8 cellular contexts compared by ENCODE assay signal in genomic region chrX:123731258-123731986, GRCh38. TPM values are rescaled to one million over a fixed set of nuclear protein-coding genes. Genes with fewer than 3 reads are reported as not detected.
DNase-seq lines count a peak whose midpoint lies in the region; ATAC-seq and TF ChIP-seq lines count a peak whose summit lies in the region.

No MANE protein-coding gene starts in this region.

- H3K79me1 ChIP-seq in IMR-90 (ENCODE audit: low read depth in 1 of 2, low read length in 2 of 2) = peaks cover 0 to 5% of the 10 kb centered on the region in 2 experiments; a peak in 1 of 4 replicates

- H3K27ac Mint-ChIP-seq in activated T-helper 1 cell treated with anti-CD3 and anti-CD28 coated beads, Interleukin-12 subunit alpha, Interleukin-12 subunit beta, Interleukin-2, Interleukin-4 antibody, amounts not matched to agents 30 ng/mL and 10 ng/mL and 1 ng/mL, durations not matched to agents 14 hours and 24 hours and 36 hours = peak overlapping the region; percentile 92

- CTCF ChIA-PET in IMR-90 (lab: Yijun Ruan, JAX) = interaction anchor here (0.6 kb wide), 1 partner anchor 11 kb away, joined by 6 read pairs; no protein-coding TSS in a partner anchor

- H3K14ac ChIP-seq in IMR-90 (replicated peaks; ENCODE audit: low read depth, low read length) = 0 out of 2 replicates have a peak overlapping the region, but pooled peaks have one; percentile 63

- peak overlapping the region; percentile 97 for H3K4me2 ChIP-seq in IMR-90 (ENCODE audit: low read depth, low read length)
- H3K4me2 ChIP-seq in hepatocyte = peak overlapping the region; percentile 89

- peaks cover 38% of the 10 kb centered on the region for H3K4me1 Mint-ChIP-seq in activated T-helper 1 cell treated with anti-CD3 and anti-CD28 coated beads, Interleukin-12 subunit alpha, Interleukin-12 subunit beta, Interleukin-2, Interleukin-4 antibody, amounts not matched to agents 30 ng/mL and 10 ng/mL and 1 ng/mL, durations not matched to agents 14 hours and 24 hours and 36 hours (ENCODE audit: low read depth)

- H3K23ac ChIP-seq in IMR-90 (ENCODE audit: low read depth, low read length) = no peak overlapping the region; the same call in 1 of the 2 replicates

- H3K9me3 Mint-ChIP-seq in activated T-helper 1 cell treated with anti-CD3 and anti-CD28 coated beads, Interleukin-12 subunit alpha, Interleukin-12 subunit beta, Interleukin-2, Interleukin-4 antibody, amounts not matched to agents 30 ng/mL and 10 ng/mL and 1 ng/mL, durations not matched to agents 14 hours and 24 hours and 36 hours = peaks cover 2% of the 10 kb centered on the region

- DNase-seq in CD1c-positive myeloid dendritic cell (ENCODE audit: extremely low spot score) (peak; percentile 34), IMR-90 (peak; percentile 15), hepatocyte (ENCODE audit: low spot score) (peak; percentile 16), ureter (ENCODE audit: low spot score) (no peak), NCI-H146 treated with DMSO at 0.1 percent for 48 hours (lab: John Stamatoyannopoulos, UW; ENCODE audit: unreplicated experiment) (no peak)
- DNase-seq in activated T-helper 1 cell treated with anti-CD3 and anti-CD28 coated beads, Interleukin-12 subunit alpha, Interleukin-12 subunit beta, Interleukin-2, Interleukin-4 antibody, amounts not matched to agents 30 ng/mL and 10 ng/mL and 1 ng/mL, durations not matched to agents 14 hours and 24 hours and 36 hours (ENCODE audit: low spot score) = no peak

- no peak for TF ChIP-seq RAD21 in IMR-90 (IDR thresholded peaks at IDR 0.05; ENCODE audit: low read length)

- dilution Hi-C loops in IMR-90 (cut with HindIII; ENCODE audit: low sequenced_read_pairs, unreplicated experiment) = no loop called here

- no peak overlapping the region for H2BK120ac ChIP-seq in IMR-90 (ENCODE audit: low read depth, low read length)

- no peak for TF ChIP-seq CTCF in IMR-90 (conservative IDR thresholded peaks at IDR 0.05; ENCODE audit: low read depth, low read length)
- TF ChIP-seq CTCF in hepatocyte (IDR thresholded peaks at IDR 0.05; ENCODE audit: poor library complexity) = no peak

- peak overlapping the region; percentile 87 for H3K4me3 ChIP-seq in IMR-90 (ENCODE audit: insufficient read depth, low read depth, low read length)
- peak overlapping the region; percentile 48 for H3K4me3 ChIP-seq in hepatocyte
- H3K4me3 ChIP-seq in skin epidermis = peak overlapping the region; percentile 60 to 79 (median 70)

- POLR2A ChIA-PET in IMR-90 (lab: Charles Lee; ENCODE audit: unreplicated experiment) = interaction anchor here (0.6 kb wide), 1 partner anchor 61 kb away, joined by 3 read pairs; no protein-coding TSS in a partner anchor

- H3K4me3 Mint-ChIP-seq in activated T-helper 1 cell treated with anti-CD3 and anti-CD28 coated beads, Interleukin-12 subunit alpha, Interleukin-12 subunit beta, Interleukin-2, Interleukin-4 antibody, amounts not matched to agents 30 ng/mL and 10 ng/mL and 1 ng/mL, durations not matched to agents 14 hours and 24 hours and 36 hours = peak overlapping the region; percentile 96

- 14% methylated on average over 4 of the region's 16 CpGs; no CpG with 5 or more reads in 1 of the 2 experiments for WGBS in IMR-90 (ENCODE audit: extremely low coverage in 2 of 2, insufficient read length in 1 of 2), 2 experiments
- WGBS in hepatocyte (ENCODE audit: low lambda C conversion rate, missing lambda C conversion rate) = 43% methylated on average over 16 of the region's 16 CpGs

- H4K20me1 ChIP-seq in IMR-90 (ENCODE audit: insufficient read depth, low read length) = peaks cover 11% of the 10 kb centered on the region
- H4K20me1 ChIP-seq in hepatocyte (ENCODE audit: insufficient read depth, poor library complexity, severe bottlenecking) = peaks cover 25% of the 10 kb centered on the region

- H3K9ac ChIP-seq in IMR-90 (ENCODE audit: low read depth, low read length) = peak overlapping the region; percentile 84

- H2AK5ac ChIP-seq in IMR-90 (ENCODE audit: low read depth, low read length) = no peak overlapping the region

- intact Hi-C loops in IMR-90 (cut with micrococcal nuclease) = no loop called here
- intact Hi-C loops in activated T-helper 1 cell treated with anti-CD3 and anti-CD28 coated beads, Interleukin-12 subunit alpha, Interleukin-12 subunit beta, Interleukin-2, Interleukin-4 antibody, amounts not matched to agents 30 ng/mL and 10 ng/mL and 1 ng/mL, durations not matched to agents 14 hours and 24 hours and 36 hours (cut with micrococcal nuclease) = loop anchor here (10.0 kb wide), 1 partner anchor 47 kb away; no protein-coding TSS in a partner anchor

- in situ Hi-C loops in IMR-90 (cut with MboI; ENCODE audit: low sequenced_read_pairs) = no loop called here

- H2BK5ac ChIP-seq in IMR-90 (ENCODE audit: low read depth, low read length, poor library complexity, severe bottlenecking) = no peak overlapping the region

- no peak overlapping the region for H2BK15ac ChIP-seq in IMR-90 (ENCODE audit: low read depth, low read length)

- H3K27me3 ChIP-seq in IMR-90 (ENCODE audit: control insufficient read depth, insufficient read depth, low read length) (no peaks in the 10 kb centered on the region), hepatocyte (no peaks in the 10 kb centered on the region)

- H3K9me3 ChIP-seq in IMR-90 (ENCODE audit: control insufficient read depth, insufficient read depth, low read length) (no peaks in the 10 kb centered on the region), hepatocyte (ENCODE audit: low read depth) (no peaks in the 10 kb centered on the region)

- H3K56ac ChIP-seq in IMR-90 (ENCODE audit: extremely low read depth, insufficient read depth, low read length) = 0 out of 2 replicates have a peak overlapping the region, but pooled peaks have one; percentile 35

- H2AFZ ChIP-seq in IMR-90 (replicated peaks; ENCODE audit: low read length, poor library complexity) (no peak overlapping the region), hepatocyte (peak overlapping the region; percentile 24)

- H3K27ac ChIP-seq in IMR-90 (ENCODE audit: insufficient read depth, low read length) (peak overlapping the region; percentile 32; the same call in 1 of the 2 replicates), hepatocyte (peak overlapping the region; percentile 94), skin epidermis (peak overlapping the region in 12 of 21 experiments; percentile 17 to 86 (median 80))

- peaks cover 56% of the 10 kb centered on the region for H3K79me2 ChIP-seq in hepatocyte

- peak overlapping the region; percentile 21 for H2AK9ac ChIP-seq in IMR-90 (replicated peaks; ENCODE audit: low read depth, low read length, poor library complexity)

- H3K4me1 ChIP-seq in IMR-90 (ENCODE audit: control insufficient read depth, insufficient read depth, low read length) (0 out of 2 replicates have a peak, but pooled peaks cover 1% of the 10 kb centered on the region), hepatocyte (ENCODE audit: insufficient read depth) (peaks cover 7% of the 10 kb centered on the region)

- H3K27me3 Mint-ChIP-seq in activated T-helper 1 cell treated with anti-CD3 and anti-CD28 coated beads, Interleukin-12 subunit alpha, Interleukin-12 subunit beta, Interleukin-2, Interleukin-4 antibody, amounts not matched to agents 30 ng/mL and 10 ng/mL and 1 ng/mL, durations not matched to agents 14 hours and 24 hours and 36 hours (ENCODE audit: insufficient read depth) = no peaks in the 10 kb centered on the region

- no peak for TF ChIP-seq POLR2A in IMR-90 (IDR thresholded peaks at IDR 0.05; ENCODE audit: low read depth, low read length)

- no peaks in the 10 kb centered on the region; the same call in 1 of the 2 replicates for H3K9me1 ChIP-seq in IMR-90 (ENCODE audit: insufficient read depth, low read length)

- BruUV-seq in IMR-90 (replicated peaks; lab: Mats Ljungman, UMichigan) = TSS peak; percentile 33

- H3K18ac ChIP-seq in IMR-90 (ENCODE audit: low read depth, low read length) = peak overlapping the region; percentile 18; the same call in 1 of the 2 replicates

- H3K9me2 ChIP-seq in hepatocyte (replicated peaks; ENCODE audit: insufficient read depth) = no peaks in the 10 kb centered on the region

- H4K91ac ChIP-seq in IMR-90 (ENCODE audit: insufficient read depth, low read depth, low read length) = no peak overlapping the region

- H4K8ac ChIP-seq in IMR-90 (ENCODE audit: low read depth in 2 of 2, low read length in 2 of 2) = no peak overlapping the region

- peaks cover 3% of the 10 kb centered on the region for H3K36me3 Mint-ChIP-seq in activated T-helper 1 cell treated with anti-CD3 and anti-CD28 coated beads, Interleukin-12 subunit alpha, Interleukin-12 subunit beta, Interleukin-2, Interleukin-4 antibody, amounts not matched to agents 30 ng/mL and 10 ng/mL and 1 ng/mL, durations not matched to agents 14 hours and 24 hours and 36 hours (ENCODE audit: low read depth)

- H2BK20ac ChIP-seq in IMR-90 (ENCODE audit: low read depth, low read length) = no peak overlapping the region

- H3K4ac ChIP-seq in IMR-90 (ENCODE audit: low read depth, low read length) = peak overlapping the region; percentile 89; the same call in 1 of the 2 replicates

- ATAC-seq in IMR-90 (ENCODE audit: low read depth) = no peak
- ATAC-seq in GM21515 (IDR thresholded peaks at IDR 0.05; ENCODE audit: unreplicated experiment) = no peak

- no peaks in the 10 kb centered on the region for H3K36me3 ChIP-seq in IMR-90 (ENCODE audit: control insufficient read depth, insufficient read depth, low read length)
- no peaks in the 10 kb centered on the region for H3K36me3 ChIP-seq in hepatocyte (replicated peaks; ENCODE audit: insufficient read depth, low read depth)

- no peak overlapping the region for H4K5ac ChIP-seq in IMR-90 (ENCODE audit: low read depth, low read length)

TF ChIP-seq in IMR-90, 13 proteins besides CTCF, POLR2A, EP300 and RAD21 (continues in another document):
- TF ChIP-seq RFX5 (IDR thresholded peaks at IDR 0.05; ENCODE audit: low read depth, low read length) (no peak), MAFK (IDR thresholded peaks at IDR 0.05; ENCODE audit: low read depth, low read length) (no peak)

RNA-seq across cellular contexts. Expression of gene THOC2, which starts 1.4 kb away (rescaled TPM):
- total RNA-seq in IMR-90 (2012; rRNA removed) = 58.8 and 93.9 TPM in 2 replicates
- 37.4 and 42.9 TPM in 2 replicates for polyA plus RNA-seq in IMR-90 (2012; rRNA removed)
- 4.0 and 5.5 TPM in 2 replicates for polyA plus RNA-seq in IMR-90 (2012; cell fraction: cytosol; rRNA removed)
- polyA plus RNA-seq in IMR-90 (2012; cell fraction: nucleus; rRNA removed; ENCODE audit: low replicate concordance) = 14.3 and 148 TPM in 2 replicates
- total RNA-seq in activated T-helper 1 cell treated with anti-CD3 and anti-CD28 coated beads, Interleukin-12 subunit alpha, Interleukin-12 subunit beta, Interleukin-2, Interleukin-4 antibody, amounts not matched to agents 30 ng/mL and 10 ng/mL and 1 ng/mL, durations not matched to agents 14 hours and 24 hours and 36 hours = 87.6 and 91.2 TPM in 2 replicates
- total RNA-seq in hepatocyte = 95.6 and 106 TPM in 2 replicates
- polyA plus RNA-seq in hepatocyte = 66.0 and 87.5 TPM in 2 replicates
- total RNA-seq in ureter = 108 TPM

Comparison
In these comparisons a context has a peak if more than half of its experiments do, and no peak if none do; other contexts are left out.
1. DNase-seq: peak in CD1c-positive myeloid dendritic cell (single experiment), IMR-90 (single experiment) and hepatocyte (single experiment); none in activated T-helper 1 cell treated with anti-CD3 and anti-CD28 coated beads, Interleukin-12 subunit alpha, Interleukin-12 subunit beta, Interleukin-2, Interleukin-4 antibody, amounts not matched to agents 30 ng/mL and 10 ng/mL and 1 ng/mL, durations not matched to agents 14 hours and 24 hours and 36 hours (single experiment), ureter (single experiment) and NCI-H146 treated with DMSO at 0.1 percent for 48 hours (single experiment).
2. H3K27ac ChIP-seq: peak in every context shown above with its lines; median percentile 94 in hepatocyte; 80 in skin epidermis; 32 in IMR-90.
3. Peak in every context shown above with its lines, with median percentiles within 50 percentile points of each other: H3K4me3 ChIP-seq.